In the genomic region with DNA sequence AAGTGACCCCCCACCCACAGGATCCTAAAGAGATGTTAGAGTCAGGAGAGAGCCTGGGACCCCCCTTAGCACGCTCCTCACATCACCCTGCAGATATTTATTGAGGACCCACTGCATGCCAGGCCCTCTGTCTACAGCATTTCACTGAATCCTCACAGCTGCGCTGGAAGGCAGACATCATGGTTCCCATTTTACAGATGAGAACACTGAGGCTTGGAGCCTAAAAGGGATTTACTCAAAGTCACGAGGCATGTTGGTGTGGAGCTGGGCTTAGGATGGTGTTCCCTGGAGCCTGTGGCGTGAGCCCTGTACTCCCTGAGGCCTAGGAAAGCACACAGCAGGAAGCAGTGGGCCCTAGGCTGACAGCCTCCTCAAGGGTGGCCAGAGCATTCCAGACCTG, we compare ENCODE assay signal across 8 cellular contexts.
"Had no signal": no experiment of that assay in that cellular context is flagged by ENCODE, and none has a peak within 500 bp of the region (broad histone marks: within the 10 kb centered on the region; RNA-seq: fewer than 3 reads in every experiment).

No MANE protein-coding gene starts in this region.

- H3K9ac ChIP-seq: GM23248, KMS-11 had no signal

- H2AFZ ChIP-seq: GM23248 had no signal

- H3K4me3 ChIP-seq: GM23248 had no signal

- FAIRE-seq: H54 had no signal

- H3K4me2 ChIP-seq: KMS-11 had no signal

- DNase-seq: GM23248, GOT3, H9, HCEC 1CT, IMR-90, KBM-7 had no signal

- H3K27ac ChIP-seq: GM23248, KMS-11 had no signal
